In the genomic region with DNA sequence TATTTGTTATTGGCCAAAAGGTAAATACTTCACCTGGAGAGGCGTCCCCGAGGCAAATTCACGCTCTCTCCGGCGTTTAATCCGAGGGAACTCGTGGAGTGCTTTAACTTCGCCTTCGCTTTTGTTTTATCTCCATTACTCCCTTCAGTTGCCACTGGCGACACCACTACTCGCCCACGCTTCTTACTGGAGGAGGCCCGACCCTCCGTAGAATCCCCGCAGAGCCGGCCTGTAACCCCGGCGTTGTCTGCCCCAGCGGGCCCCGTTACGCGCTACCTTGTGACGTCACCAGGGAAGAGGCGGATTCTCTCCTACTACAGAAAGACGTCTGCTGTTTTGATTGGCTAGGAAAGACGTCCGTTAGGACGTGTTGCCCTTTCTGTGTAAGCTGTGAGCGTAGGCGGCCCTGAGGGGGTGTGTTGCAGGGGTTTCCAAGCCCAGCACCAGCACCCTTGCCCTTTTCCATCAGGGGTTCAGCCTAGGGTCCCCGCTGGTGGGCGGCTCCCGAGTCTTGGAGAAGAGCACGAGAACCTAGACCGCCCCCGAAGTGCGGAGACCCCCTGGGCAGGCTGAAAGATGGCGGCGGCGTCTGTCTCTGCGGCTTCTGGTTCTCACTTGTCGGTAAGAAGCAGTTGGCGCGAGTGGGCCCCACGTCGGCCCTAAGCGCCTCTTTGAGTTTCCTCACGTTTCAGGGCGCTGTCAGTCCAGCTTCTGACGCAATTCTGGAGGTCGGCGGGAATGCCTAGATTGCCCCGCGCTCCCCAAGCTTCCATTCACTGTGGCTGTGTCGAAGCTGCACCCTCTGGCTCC, we compare ENCODE assay signal across 1 cellular context.
TF ChIP-seq lines count a peak whose summit lies in the region.

A gene (plus strand): TSS at position 376 of the 810 bp plus-strand sequence. CDS start 201 bp downstream, at position 577.

TF ChIP-seq in K562, 482 proteins besides CTCF, POLR2A, EP300 and RAD21 (continued from another document and continues in another):
- TF ChIP-seq, protein P1, sequence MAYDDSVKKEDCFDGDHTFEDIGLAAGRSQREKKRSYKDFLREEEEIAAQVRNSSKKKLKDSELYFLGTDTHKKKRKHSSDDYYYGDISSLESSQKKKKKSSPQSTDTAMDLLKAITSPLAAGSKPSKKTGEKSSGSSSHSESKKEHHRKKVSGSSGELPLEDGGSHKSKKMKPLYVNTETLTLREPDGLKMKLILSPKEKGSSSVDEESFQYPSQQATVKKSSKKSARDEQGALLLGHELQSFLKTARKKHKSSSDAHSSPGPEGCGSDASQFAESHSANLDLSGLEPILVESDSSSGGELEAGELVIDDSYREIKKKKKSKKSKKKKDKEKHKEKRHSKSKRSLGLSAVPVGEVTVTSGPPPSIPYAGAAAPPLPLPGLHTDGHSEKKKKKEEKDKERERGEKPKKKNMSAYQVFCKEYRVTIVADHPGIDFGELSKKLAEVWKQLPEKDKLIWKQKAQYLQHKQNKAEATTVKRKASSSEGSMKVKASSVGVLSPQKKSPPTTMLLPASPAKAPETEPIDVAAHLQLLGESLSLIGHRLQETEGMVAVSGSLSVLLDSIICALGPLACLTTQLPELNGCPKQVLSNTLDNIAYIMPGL (CRISPR knock-in tag; IDR thresholded peaks at IDR 0.05): no peak
- no peak for TF ChIP-seq ZNF695 (CRISPR knock-in tag; IDR thresholded peaks at IDR 0.05)
- TF ChIP-seq, protein P2, sequence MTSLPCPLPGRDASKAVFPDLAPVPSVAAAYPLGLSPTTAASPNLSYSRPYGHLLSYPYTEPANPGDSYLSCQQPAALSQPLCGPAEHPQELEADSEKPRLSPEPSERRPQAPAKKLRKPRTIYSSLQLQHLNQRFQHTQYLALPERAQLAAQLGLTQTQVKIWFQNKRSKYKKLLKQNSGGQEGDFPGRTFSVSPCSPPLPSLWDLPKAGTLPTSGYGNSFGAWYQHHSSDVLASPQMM (CRISPR knock-in tag; IDR thresholded peaks at IDR 0.05): no peak
- no peak for TF ChIP-seq KLF6 (CRISPR knock-in tag; IDR thresholded peaks at IDR 0.05; ENCODE audit: borderline replicate concordance)
- no peak for TF ChIP-seq HDAC3 (IDR thresholded peaks at IDR 0.05; ENCODE audit: borderline replicate concordance, partially characterized antibody)
- TF ChIP-seq, protein P3, sequence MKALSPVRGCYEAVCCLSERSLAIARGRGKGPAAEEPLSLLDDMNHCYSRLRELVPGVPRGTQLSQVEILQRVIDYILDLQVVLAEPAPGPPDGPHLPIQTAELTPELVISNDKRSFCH (CRISPR knock-in tag; IDR thresholded peaks at IDR 0.05): no peak
- TF ChIP-seq, protein P3 (tag; IDR thresholded peaks at IDR 0.05): no peak
- TF ChIP-seq CBX2 (IDR thresholded peaks at IDR 0.05; ENCODE audit: insufficient read depth, low read length, poor library complexity, severe bottlenecking): no peak
- no peak for TF ChIP-seq MED1 (CRISPR knock-in tag; IDR thresholded peaks at IDR 0.05; ENCODE audit: borderline replicate concordance)
- TF ChIP-seq STAG1 (CRISPR knock-in tag; IDR thresholded peaks at IDR 0.05; ENCODE audit: borderline replicate concordance): no peak
- TF ChIP-seq, protein P4, sequence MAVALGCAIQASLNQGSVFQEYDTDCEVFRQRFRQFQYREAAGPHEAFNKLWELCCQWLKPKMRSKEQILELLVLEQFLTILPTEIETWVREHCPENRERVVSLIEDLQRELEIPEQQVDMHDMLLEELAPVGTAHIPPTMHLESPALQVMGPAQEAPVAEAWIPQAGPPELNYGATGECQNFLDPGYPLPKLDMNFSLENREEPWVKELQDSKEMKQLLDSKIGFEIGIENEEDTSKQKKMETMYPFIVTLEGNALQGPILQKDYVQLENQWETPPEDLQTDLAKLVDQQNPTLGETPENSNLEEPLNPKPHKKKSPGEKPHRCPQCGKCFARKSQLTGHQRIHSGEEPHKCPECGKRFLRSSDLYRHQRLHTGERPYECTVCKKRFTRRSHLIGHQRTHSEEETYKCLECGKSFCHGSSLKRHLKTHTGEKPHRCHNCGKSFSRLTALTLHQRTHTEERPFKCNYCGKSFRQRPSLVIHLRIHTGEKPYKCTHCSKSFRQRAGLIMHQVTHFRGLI (CRISPR knock-in tag; IDR thresholded peaks at IDR 0.05): no peak
- no peak for TF ChIP-seq NELFE (IDR thresholded peaks at IDR 0.05; ENCODE audit: insufficient read depth, insufficient read length)
- TF ChIP-seq NCOA6 (IDR thresholded peaks at IDR 0.05): no peak
- no peak for TF ChIP-seq ZSCAN32 (CRISPR knock-in tag; IDR thresholded peaks at IDR 0.05)
- TF ChIP-seq ZNF384 (IDR thresholded peaks at IDR 0.05; ENCODE audit: low read depth, low read length): no peak
- TF ChIP-seq, protein P5, sequence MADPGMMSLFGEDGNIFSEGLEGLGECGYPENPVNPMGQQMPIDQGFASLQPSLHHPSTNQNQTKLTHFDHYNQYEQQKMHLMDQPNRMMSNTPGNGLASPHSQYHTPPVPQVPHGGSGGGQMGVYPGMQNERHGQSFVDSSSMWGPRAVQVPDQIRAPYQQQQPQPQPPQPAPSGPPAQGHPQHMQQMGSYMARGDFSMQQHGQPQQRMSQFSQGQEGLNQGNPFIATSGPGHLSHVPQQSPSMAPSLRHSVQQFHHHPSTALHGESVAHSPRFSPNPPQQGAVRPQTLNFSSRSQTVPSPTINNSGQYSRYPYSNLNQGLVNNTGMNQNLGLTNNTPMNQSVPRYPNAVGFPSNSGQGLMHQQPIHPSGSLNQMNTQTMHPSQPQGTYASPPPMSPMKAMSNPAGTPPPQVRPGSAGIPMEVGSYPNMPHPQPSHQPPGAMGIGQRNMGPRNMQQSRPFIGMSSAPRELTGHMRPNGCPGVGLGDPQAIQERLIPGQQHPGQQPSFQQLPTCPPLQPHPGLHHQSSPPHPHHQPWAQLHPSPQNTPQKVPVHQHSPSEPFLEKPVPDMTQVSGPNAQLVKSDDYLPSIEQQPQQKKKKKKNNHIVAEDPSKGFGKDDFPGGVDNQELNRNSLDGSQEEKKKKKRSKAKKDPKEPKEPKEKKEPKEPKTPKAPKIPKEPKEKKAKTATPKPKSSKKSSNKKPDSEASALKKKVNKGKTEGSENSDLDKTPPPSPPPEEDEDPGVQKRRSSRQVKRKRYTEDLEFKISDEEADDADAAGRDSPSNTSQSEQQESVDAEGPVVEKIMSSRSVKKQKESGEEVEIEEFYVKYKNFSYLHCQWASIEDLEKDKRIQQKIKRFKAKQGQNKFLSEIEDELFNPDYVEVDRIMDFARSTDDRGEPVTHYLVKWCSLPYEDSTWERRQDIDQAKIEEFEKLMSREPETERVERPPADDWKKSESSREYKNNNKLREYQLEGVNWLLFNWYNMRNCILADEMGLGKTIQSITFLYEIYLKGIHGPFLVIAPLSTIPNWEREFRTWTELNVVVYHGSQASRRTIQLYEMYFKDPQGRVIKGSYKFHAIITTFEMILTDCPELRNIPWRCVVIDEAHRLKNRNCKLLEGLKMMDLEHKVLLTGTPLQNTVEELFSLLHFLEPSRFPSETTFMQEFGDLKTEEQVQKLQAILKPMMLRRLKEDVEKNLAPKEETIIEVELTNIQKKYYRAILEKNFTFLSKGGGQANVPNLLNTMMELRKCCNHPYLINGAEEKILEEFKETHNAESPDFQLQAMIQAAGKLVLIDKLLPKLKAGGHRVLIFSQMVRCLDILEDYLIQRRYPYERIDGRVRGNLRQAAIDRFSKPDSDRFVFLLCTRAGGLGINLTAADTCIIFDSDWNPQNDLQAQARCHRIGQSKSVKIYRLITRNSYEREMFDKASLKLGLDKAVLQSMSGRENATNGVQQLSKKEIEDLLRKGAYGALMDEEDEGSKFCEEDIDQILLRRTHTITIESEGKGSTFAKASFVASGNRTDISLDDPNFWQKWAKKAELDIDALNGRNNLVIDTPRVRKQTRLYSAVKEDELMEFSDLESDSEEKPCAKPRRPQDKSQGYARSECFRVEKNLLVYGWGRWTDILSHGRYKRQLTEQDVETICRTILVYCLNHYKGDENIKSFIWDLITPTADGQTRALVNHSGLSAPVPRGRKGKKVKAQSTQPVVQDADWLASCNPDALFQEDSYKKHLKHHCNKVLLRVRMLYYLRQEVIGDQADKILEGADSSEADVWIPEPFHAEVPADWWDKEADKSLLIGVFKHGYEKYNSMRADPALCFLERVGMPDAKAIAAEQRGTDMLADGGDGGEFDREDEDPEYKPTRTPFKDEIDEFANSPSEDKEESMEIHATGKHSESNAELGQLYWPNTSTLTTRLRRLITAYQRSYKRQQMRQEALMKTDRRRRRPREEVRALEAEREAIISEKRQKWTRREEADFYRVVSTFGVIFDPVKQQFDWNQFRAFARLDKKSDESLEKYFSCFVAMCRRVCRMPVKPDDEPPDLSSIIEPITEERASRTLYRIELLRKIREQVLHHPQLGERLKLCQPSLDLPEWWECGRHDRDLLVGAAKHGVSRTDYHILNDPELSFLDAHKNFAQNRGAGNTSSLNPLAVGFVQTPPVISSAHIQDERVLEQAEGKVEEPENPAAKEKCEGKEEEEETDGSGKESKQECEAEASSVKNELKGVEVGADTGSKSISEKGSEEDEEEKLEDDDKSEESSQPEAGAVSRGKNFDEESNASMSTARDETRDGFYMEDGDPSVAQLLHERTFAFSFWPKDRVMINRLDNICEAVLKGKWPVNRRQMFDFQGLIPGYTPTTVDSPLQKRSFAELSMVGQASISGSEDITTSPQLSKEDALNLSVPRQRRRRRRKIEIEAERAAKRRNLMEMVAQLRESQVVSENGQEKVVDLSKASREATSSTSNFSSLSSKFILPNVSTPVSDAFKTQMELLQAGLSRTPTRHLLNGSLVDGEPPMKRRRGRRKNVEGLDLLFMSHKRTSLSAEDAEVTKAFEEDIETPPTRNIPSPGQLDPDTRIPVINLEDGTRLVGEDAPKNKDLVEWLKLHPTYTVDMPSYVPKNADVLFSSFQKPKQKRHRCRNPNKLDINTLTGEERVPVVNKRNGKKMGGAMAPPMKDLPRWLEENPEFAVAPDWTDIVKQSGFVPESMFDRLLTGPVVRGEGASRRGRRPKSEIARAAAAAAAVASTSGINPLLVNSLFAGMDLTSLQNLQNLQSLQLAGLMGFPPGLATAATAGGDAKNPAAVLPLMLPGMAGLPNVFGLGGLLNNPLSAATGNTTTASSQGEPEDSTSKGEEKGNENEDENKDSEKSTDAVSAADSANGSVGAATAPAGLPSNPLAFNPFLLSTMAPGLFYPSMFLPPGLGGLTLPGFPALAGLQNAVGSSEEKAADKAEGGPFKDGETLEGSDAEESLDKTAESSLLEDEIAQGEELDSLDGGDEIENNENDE (IDR thresholded peaks at IDR 0.05; ENCODE audit: low read depth, low read length): no peak
- TF ChIP-seq CREB1 (IDR thresholded peaks at IDR 0.05): peak; percentile 94
- peak; percentile 84 for TF ChIP-seq CREB1 (CRISPR knock-in tag; IDR thresholded peaks at IDR 0.05)
- no peak for TF ChIP-seq TARDBP (IDR thresholded peaks at IDR 0.05)
- no peak for TF ChIP-seq ZNF436 (CRISPR knock-in tag; IDR thresholded peaks at IDR 0.05)
- no peak for TF ChIP-seq FIP1L1 (IDR thresholded peaks at IDR 0.05; ENCODE audit: low read depth, low read length, poor library complexity, severe bottlenecking)
- peak; percentile 25; the same call in 1 of the 2 replicates for TF ChIP-seq ZBTB1 (CRISPR knock-in tag; IDR thresholded peaks at IDR 0.05; ENCODE audit: borderline replicate concordance, low read depth)
- no peak for TF ChIP-seq CREBBP (IDR thresholded peaks at IDR 0.05; ENCODE audit: low read depth, low read length)
- TF ChIP-seq XRCC5 (IDR thresholded peaks at IDR 0.05; ENCODE audit: low read depth, low read length): no peak
- peak; percentile 94 for TF ChIP-seq HNRNPLL (IDR thresholded peaks at IDR 0.05; ENCODE audit: low read depth, low read length, poor library complexity, severe bottlenecking)
- TF ChIP-seq, protein P6, sequence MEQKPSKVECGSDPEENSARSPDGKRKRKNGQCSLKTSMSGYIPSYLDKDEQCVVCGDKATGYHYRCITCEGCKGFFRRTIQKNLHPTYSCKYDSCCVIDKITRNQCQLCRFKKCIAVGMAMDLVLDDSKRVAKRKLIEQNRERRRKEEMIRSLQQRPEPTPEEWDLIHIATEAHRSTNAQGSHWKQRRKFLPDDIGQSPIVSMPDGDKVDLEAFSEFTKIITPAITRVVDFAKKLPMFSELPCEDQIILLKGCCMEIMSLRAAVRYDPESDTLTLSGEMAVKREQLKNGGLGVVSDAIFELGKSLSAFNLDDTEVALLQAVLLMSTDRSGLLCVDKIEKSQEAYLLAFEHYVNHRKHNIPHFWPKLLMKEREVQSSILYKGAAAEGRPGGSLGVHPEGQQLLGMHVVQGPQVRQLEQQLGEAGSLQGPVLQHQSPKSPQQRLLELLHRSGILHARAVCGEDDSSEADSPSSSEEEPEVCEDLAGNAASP (IDR thresholded peaks at IDR 0.05): no peak
- TF ChIP-seq SRF (CRISPR knock-in tag; IDR thresholded peaks at IDR 0.05): no peak
- no peak for TF ChIP-seq ZNF354B (CRISPR knock-in tag; IDR thresholded peaks at IDR 0.05)
- no peak for TF ChIP-seq U2AF2 (optimal IDR thresholded peaks at IDR 0.05; ENCODE audit: low read depth, low read length)
- TF ChIP-seq SRSF3 (IDR thresholded peaks at IDR 0.05; ENCODE audit: insufficient read depth, low read length): no peak
- peak; percentile 12; the same call in 1 of the 2 replicates for TF ChIP-seq NCOR1 (IDR thresholded peaks at IDR 0.05)
- TF ChIP-seq ZEB2 (IDR thresholded peaks at IDR 0.05): no peak
- TF ChIP-seq, protein P7, sequence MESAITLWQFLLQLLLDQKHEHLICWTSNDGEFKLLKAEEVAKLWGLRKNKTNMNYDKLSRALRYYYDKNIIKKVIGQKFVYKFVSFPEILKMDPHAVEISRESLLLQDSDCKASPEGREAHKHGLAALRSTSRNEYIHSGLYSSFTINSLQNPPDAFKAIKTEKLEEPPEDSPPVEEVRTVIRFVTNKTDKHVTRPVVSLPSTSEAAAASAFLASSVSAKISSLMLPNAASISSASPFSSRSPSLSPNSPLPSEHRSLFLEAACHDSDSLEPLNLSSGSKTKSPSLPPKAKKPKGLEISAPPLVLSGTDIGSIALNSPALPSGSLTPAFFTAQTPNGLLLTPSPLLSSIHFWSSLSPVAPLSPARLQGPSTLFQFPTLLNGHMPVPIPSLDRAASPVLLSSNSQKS (CRISPR knock-in tag; IDR thresholded peaks at IDR 0.05): no peak
- TF ChIP-seq, protein P8, sequence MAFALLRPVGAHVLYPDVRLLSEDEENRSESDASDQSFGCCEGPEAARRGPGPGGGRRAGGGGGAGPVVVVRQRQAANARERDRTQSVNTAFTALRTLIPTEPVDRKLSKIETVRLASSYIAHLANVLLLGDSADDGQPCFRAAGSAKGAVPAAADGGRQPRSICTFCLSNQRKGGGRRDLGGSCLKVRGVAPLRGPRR (CRISPR knock-in tag; IDR thresholded peaks at IDR 0.05): no peak
- TF ChIP-seq NONO (IDR thresholded peaks at IDR 0.05; ENCODE audit: low read depth in 2 of 2, low read length in 1 of 2): no peak
- no peak for TF ChIP-seq ZBTB8A (IDR thresholded peaks at IDR 0.05; ENCODE audit: partially characterized antibody)
- TF ChIP-seq ZNF584 (CRISPR knock-in tag; IDR thresholded peaks at IDR 0.05; ENCODE audit: low read depth): 0 out of 2 replicates have a peak, but pooled peaks have one; percentile 57
- no peak for TF ChIP-seq SMAD4 (CRISPR knock-in tag; conservative IDR thresholded peaks at IDR 0.05)
- TF ChIP-seq, protein P9, sequence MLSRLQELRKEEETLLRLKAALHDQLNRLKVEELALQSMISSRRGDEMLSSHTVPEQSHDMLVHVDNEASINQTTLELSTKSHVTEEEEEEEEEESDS (CRISPR knock-in tag; IDR thresholded peaks at IDR 0.05): no peak
- TF ChIP-seq, protein P10, sequence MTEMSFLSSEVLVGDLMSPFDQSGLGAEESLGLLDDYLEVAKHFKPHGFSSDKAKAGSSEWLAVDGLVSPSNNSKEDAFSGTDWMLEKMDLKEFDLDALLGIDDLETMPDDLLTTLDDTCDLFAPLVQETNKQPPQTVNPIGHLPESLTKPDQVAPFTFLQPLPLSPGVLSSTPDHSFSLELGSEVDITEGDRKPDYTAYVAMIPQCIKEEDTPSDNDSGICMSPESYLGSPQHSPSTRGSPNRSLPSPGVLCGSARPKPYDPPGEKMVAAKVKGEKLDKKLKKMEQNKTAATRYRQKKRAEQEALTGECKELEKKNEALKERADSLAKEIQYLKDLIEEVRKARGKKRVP (CRISPR knock-in tag; IDR thresholded peaks at IDR 0.05): no peak; the same call in 1 of the 2 replicates
- 0 out of 2 replicates have a peak, but pooled peaks have one; percentile 24 for TF ChIP-seq LEF1 (IDR thresholded peaks at IDR 0.05)
- TF ChIP-seq ZFPM2 (CRISPR knock-in tag; IDR thresholded peaks at IDR 0.05): no peak
